9 cellular contexts compared by ENCODE assay signal in the genomic region with DNA sequence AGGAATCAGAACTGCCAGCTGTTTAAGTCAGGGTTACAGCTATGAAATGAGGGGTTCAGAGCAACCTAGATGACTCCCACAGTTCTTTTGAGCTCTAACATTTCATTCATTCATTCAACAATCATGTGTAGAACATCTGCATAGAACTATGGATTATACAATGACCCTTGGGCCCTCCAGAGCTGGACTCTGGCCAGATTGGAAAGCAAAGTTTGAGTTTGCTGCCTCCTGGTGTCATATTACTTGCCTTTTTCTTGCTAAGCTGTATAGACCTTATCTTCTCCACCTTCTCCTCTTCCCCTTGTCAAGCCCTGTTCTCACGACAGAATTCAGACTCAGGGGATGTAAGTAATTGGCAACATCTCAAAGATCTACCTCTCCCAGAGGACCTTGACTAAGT. TPM values are rescaled to one million over a fixed set of nuclear protein-coding genes. Genes with fewer than 3 reads are reported as not detected.
A peak's percentile ranks its signal among the peaks of the same experiment; 100 is the strongest.
DNase-seq lines count a peak whose midpoint lies in the region; ATAC-seq and TF ChIP-seq lines count a peak whose summit lies in the region.
"Had no signal": no experiment of that assay in that cellular context is flagged by ENCODE, and none has a peak within 500 bp of the region (broad histone marks: within the 10 kb centered on the region; RNA-seq: fewer than 3 reads in every experiment).

No MANE protein-coding gene starts in this region.

- no peak overlapping the region for H2AK5ac ChIP-seq in IMR-90 (ENCODE audit: low read depth, low read length)

- TF ChIP-seq POLR2A in IMR-90 (IDR thresholded peaks at IDR 0.05; ENCODE audit: low read depth, low read length), result no peak

- no TSS peak for BruUV-seq in IMR-90 (replicated peaks; lab: Mats Ljungman, UMichigan)
- no TSS peak for BruUV-seq in MCF 10A (replicated peaks; lab: Mats Ljungman, UMichigan)
- no TSS peak for BruUV-seq in OCI-LY7 (replicated peaks; lab: Mats Ljungman, UMichigan)

- H3K27me3 Mint-ChIP-seq in MCF 10A (ENCODE audit: insufficient read depth, unreplicated experiment), result no peaks in the 10 kb centered on the region
- no peaks in the 10 kb centered on the region for H3K27me3 Mint-ChIP-seq in mesothelial cell of epicardium (ENCODE audit: low read depth)

- H2BK20ac ChIP-seq in IMR-90 (ENCODE audit: low read depth, low read length), result no peak overlapping the region

- H4K8ac ChIP-seq in IMR-90 (ENCODE audit: low read depth in 2 of 2, low read length in 2 of 2), result no peak overlapping the region

- H3K4me3 Mint-ChIP-seq in MCF 10A (ENCODE audit: unreplicated experiment), result no peak overlapping the region
- H3K4me3 Mint-ChIP-seq in mesothelial cell of epicardium, result no peak overlapping the region
- H3K4me3 Mint-ChIP-seq: activated naive CD4-positive, alpha-beta T cell treated with anti-CD3 and anti-CD28 coated beads, Interleukin-2, amount 50 U/mL, for 24 hours had no signal

- H3K79me1 ChIP-seq in IMR-90 (ENCODE audit: low read depth in 1 of 2, low read length in 2 of 2), result no peaks in the 10 kb centered on the region

- no peak overlapping the region for H3K4ac ChIP-seq in IMR-90 (ENCODE audit: low read depth, low read length)

- 0 out of 2 replicates have a peak, but pooled peaks have one; percentile 44 for ATAC-seq in IMR-90 (ENCODE audit: low read depth)
- ATAC-seq in HG03039 (IDR thresholded peaks at IDR 0.05; ENCODE audit: unreplicated experiment), result no peak

- H2BK15ac ChIP-seq in IMR-90 (ENCODE audit: low read depth, low read length), result no peak overlapping the region

- dilution Hi-C loops in IMR-90 (cut with HindIII; ENCODE audit: low sequenced_read_pairs, unreplicated experiment), result no loop called here

- no peak overlapping the region for H3K4me3 ChIP-seq in IMR-90 (ENCODE audit: insufficient read depth, low read depth, low read length)
- H3K4me3 ChIP-seq in OCI-LY7 (ENCODE audit: low read depth, low read length, poor library complexity, severe bottlenecking), result no peak overlapping the region

- no peaks in the 10 kb centered on the region for H4K20me1 ChIP-seq in IMR-90 (ENCODE audit: insufficient read depth, low read length)
- H4K20me1 ChIP-seq in OCI-LY7 (ENCODE audit: insufficient read depth, low read length), result no peaks in the 10 kb centered on the region

- no peak overlapping the region for H3K9ac ChIP-seq in IMR-90 (ENCODE audit: low read depth, low read length)

- no peak overlapping the region for H3K27ac Mint-ChIP-seq in MCF 10A (ENCODE audit: low read depth, unreplicated experiment)
- peak overlapping the region; percentile 19 for H3K27ac Mint-ChIP-seq in mesothelial cell of epicardium
- H3K27ac Mint-ChIP-seq: activated naive CD4-positive, alpha-beta T cell treated with anti-CD3 and anti-CD28 coated beads, Interleukin-2, amount 50 U/mL, for 24 hours had no signal

- H3K14ac ChIP-seq in IMR-90 (replicated peaks; ENCODE audit: low read depth, low read length), result no peak overlapping the region

- in situ Hi-C loops in IMR-90 (cut with MboI; ENCODE audit: low sequenced_read_pairs), result no loop called here

- peak; percentile 42 for TF ChIP-seq CTCF in IMR-90 (conservative IDR thresholded peaks at IDR 0.05; ENCODE audit: low read depth, low read length)
- TF ChIP-seq CTCF in MCF 10A (IDR thresholded peaks at IDR 0.05; ENCODE audit: unreplicated experiment), result peak; percentile 63
- TF ChIP-seq CTCF in mesothelial cell of epicardium (IDR thresholded peaks at IDR 0.05; ENCODE audit: unreplicated experiment), result peak; percentile 34
- TF ChIP-seq CTCF in OCI-LY7 (conservative IDR thresholded peaks at IDR 0.05; ENCODE audit: low read length), result no peak

- H3K56ac ChIP-seq in IMR-90 (ENCODE audit: extremely low read depth, insufficient read depth, low read length), result no peak overlapping the region

- H2AFZ ChIP-seq in IMR-90 (replicated peaks; ENCODE audit: low read length, poor library complexity) (no peak overlapping the region), OCI-LY7 (ENCODE audit: low read length) (no peak overlapping the region)

- CTCF ChIA-PET in IMR-90 (lab: Yijun Ruan, JAX), result interaction anchor here (0.7 to 2.2 kb wide), 7 partner anchors 31 to 585 kb away, joined by 3 to 16 read pairs (median 3); no protein-coding TSS in a partner anchor
- CTCF ChIA-PET in MCF 10A (lab: Yijun Ruan, JAX), result interaction anchor here (0.5 to 6.9 kb wide), 48 partner anchors 9 to 865 kb away, joined by 3 to 133 read pairs (median 4); a partner anchor contains a TSS
- CTCF ChIA-PET in OCI-LY7 (lab: Charles Lee; ENCODE audit: unreplicated experiment), result no interaction called here

- no peaks in the 10 kb centered on the region for H3K4me1 Mint-ChIP-seq in MCF 10A (ENCODE audit: insufficient read depth, unreplicated experiment)
- peaks cover 7% of the 10 kb centered on the region for H3K4me1 Mint-ChIP-seq in mesothelial cell of epicardium
- H3K4me1 Mint-ChIP-seq: activated naive CD4-positive, alpha-beta T cell treated with anti-CD3 and anti-CD28 coated beads, Interleukin-2, amount 50 U/mL, for 24 hours had no signal

- H3K36me3 Mint-ChIP-seq in MCF 10A (ENCODE audit: insufficient read depth, unreplicated experiment), result no peaks in the 10 kb centered on the region
- no peaks in the 10 kb centered on the region for H3K36me3 Mint-ChIP-seq in mesothelial cell of epicardium
- H3K36me3 Mint-ChIP-seq: activated naive CD4-positive, alpha-beta T cell treated with anti-CD3 and anti-CD28 coated beads, Interleukin-2, amount 50 U/mL, for 24 hours had no signal

- H2AK9ac ChIP-seq in IMR-90 (replicated peaks; ENCODE audit: low read depth, low read length, poor library complexity), result no peak overlapping the region

- no peak overlapping the region for H4K5ac ChIP-seq in IMR-90 (ENCODE audit: low read depth, low read length)

- DNase-seq in DMS 273 (lab: John Stamatoyannopoulos, UW; ENCODE audit: unreplicated experiment) (peak; percentile 63), IMR-90 (peak; percentile 18), MCF 10A (ENCODE audit: unreplicated experiment) (peak; percentile 68), mesothelial cell of epicardium (ENCODE audit: low spot score in 2 of 2, unreplicated experiment in 2 of 2) (no peak), OCI-LY7 (ENCODE audit: low spot score) (no peak)
- no peak for DNase-seq in activated CD4-positive, CD25-positive, alpha-beta regulatory T cell (lab: John Stamatoyannopoulos, UW)
- no peak for DNase-seq in activated CD8-positive, alpha-beta memory T cell treated with anti-CD3 and anti-CD28 coated beads, Interleukin-2, amount 50 U/mL, for 4 hours

- no peak overlapping the region for H4K91ac ChIP-seq in IMR-90 (ENCODE audit: insufficient read depth, low read depth, low read length)

- peak; percentile 42 for TF ChIP-seq RAD21 in IMR-90 (IDR thresholded peaks at IDR 0.05; ENCODE audit: low read length)

- H3K27ac ChIP-seq in IMR-90 (ENCODE audit: insufficient read depth, low read length) (no peak overlapping the region), OCI-LY7 (ENCODE audit: low read depth, low read length, poor library complexity, severe bottlenecking) (no peak overlapping the region)

- no peak overlapping the region for H3K23ac ChIP-seq in IMR-90 (ENCODE audit: low read depth, low read length)

- H3K4me1 ChIP-seq in IMR-90 (ENCODE audit: control insufficient read depth, insufficient read depth, low read length) (no peaks in the 10 kb centered on the region), OCI-LY7 (ENCODE audit: insufficient read depth, low read length, poor library complexity, severe bottlenecking) (no peaks in the 10 kb centered on the region)

- no peak overlapping the region for H2BK5ac ChIP-seq in IMR-90 (ENCODE audit: low read depth, low read length, poor library complexity, severe bottlenecking)

- H3K4me2 ChIP-seq in IMR-90 (ENCODE audit: low read depth, low read length) (no peak overlapping the region), OCI-LY7 (ENCODE audit: low read length) (no peak overlapping the region)

- H3K36me3 ChIP-seq in IMR-90 (ENCODE audit: control insufficient read depth, insufficient read depth, low read length) (no peaks in the 10 kb centered on the region), OCI-LY7 (ENCODE audit: insufficient read depth, low read length) (no peaks in the 10 kb centered on the region)

- WGBS in IMR-90 (ENCODE audit: extremely low coverage in 2 of 2, insufficient read length in 1 of 2), 2 experiments, result no CpG with 5 or more reads among the region's 1 CpG

- POLR2A ChIA-PET in IMR-90 (lab: Charles Lee; ENCODE audit: unreplicated experiment) (no interaction called here), MCF 10A (lab: Yijun Ruan, JAX) (interaction anchor here (0.8 to 3.4 kb wide), 4 partner anchors 18 to 156 kb away, joined by 4 to 29 read pairs (median 8); a partner anchor contains a TSS), OCI-LY7 (lab: Charles Lee) (no interaction called here)

- H3K79me2 ChIP-seq in OCI-LY7 (ENCODE audit: insufficient read depth, low read depth, low read length), result no peaks in the 10 kb centered on the region

- no peaks in the 10 kb centered on the region for H3K9me3 Mint-ChIP-seq in MCF 10A (ENCODE audit: unreplicated experiment)
- H3K9me3 Mint-ChIP-seq in mesothelial cell of epicardium, result peaks cover 6% of the 10 kb centered on the region
- H3K9me3 Mint-ChIP-seq: activated naive CD4-positive, alpha-beta T cell treated with anti-CD3 and anti-CD28 coated beads, Interleukin-2, amount 50 U/mL, for 24 hours had no signal

- H2BK120ac ChIP-seq in IMR-90 (ENCODE audit: low read depth, low read length), result no peak overlapping the region

- H3K9me1 ChIP-seq in IMR-90 (ENCODE audit: insufficient read depth, low read length), result no peaks in the 10 kb centered on the region

- no peak overlapping the region for H3K18ac ChIP-seq in IMR-90 (ENCODE audit: low read depth, low read length)

- H3K27me3 ChIP-seq in IMR-90 (ENCODE audit: control insufficient read depth, insufficient read depth, low read length), result peaks cover 11% of the 10 kb centered on the region

- intact Hi-C loops in IMR-90 (cut with micrococcal nuclease), result no loop called here
- intact Hi-C loops in MCF 10A (cut with micrococcal nuclease), result loop anchor here (1.0 kb wide), 1 partner anchor 156 kb away; no protein-coding TSS in a partner anchor
- intact Hi-C loops in OCI-LY7 (cut with micrococcal nuclease; ENCODE audit: unreplicated experiment), result no loop called here

- no peaks in the 10 kb centered on the region for H3K9me2 ChIP-seq in OCI-LY7 (ENCODE audit: insufficient read depth, low read length)

- no peaks in the 10 kb centered on the region for H3K9me3 ChIP-seq in IMR-90 (ENCODE audit: control insufficient read depth, insufficient read depth, low read length)
- H3K9me3 ChIP-seq in OCI-LY7 (ENCODE audit: low read length), result no peaks in the 10 kb centered on the region

TF ChIP-seq in IMR-90, 13 proteins besides CTCF, POLR2A, EP300 and RAD21:
- TF ChIP-seq SMC3 (IDR thresholded peaks at IDR 0.05; ENCODE audit: low read depth, low read length) (peak; percentile 31; the same call in 1 of the 2 replicates), MAFK (IDR thresholded peaks at IDR 0.05; ENCODE audit: low read depth, low read length) (no peak)

RNA-seq across cellular contexts. Expression of a gene that starts 4.0 kb away (rescaled TPM):
- total RNA-seq in IMR-90 (2012; rRNA removed) (not detected in 2 replicates), MCF 10A (2022) (not detected in 2 replicates), mesothelial cell of epicardium (0.09 to 0.24 TPM (median 0.13 TPM) in 3 replicates), OCI-LY7 (2022) (not detected in 2 replicates)
- polyA plus RNA-seq in IMR-90 (2012; rRNA removed), result not detected in 2 replicates
- polyA plus RNA-seq in IMR-90 (2012; cell fraction: cytosol; rRNA removed), result not detected in 2 replicates
- polyA plus RNA-seq in IMR-90 (2012; cell fraction: nucleus; rRNA removed; ENCODE audit: low replicate concordance), result not detected in 2 replicates
- total RNA-seq in OCI-LY7 (2014; rRNA removed; shearing (Covaris generic)), result not detected in 2 replicates

Comparison
In these comparisons a context has a peak if more than half of its experiments do, and no peak if none do; other contexts are left out.
1. DNase-seq: peak in DMS 273 (single experiment), IMR-90 (single experiment) and MCF 10A (single experiment); none in mesothelial cell of epicardium (0 of 2), OCI-LY7 (single experiment), activated CD4-positive, CD25-positive, alpha-beta regulatory T cell (0 of 4) and activated CD8-positive, alpha-beta memory T cell treated with anti-CD3 and anti-CD28 coated beads, Interleukin-2, amount 50 U/mL, for 4 hours (single experiment).